20 cellular contexts compared by ENCODE assay signal in the genomic region with DNA sequence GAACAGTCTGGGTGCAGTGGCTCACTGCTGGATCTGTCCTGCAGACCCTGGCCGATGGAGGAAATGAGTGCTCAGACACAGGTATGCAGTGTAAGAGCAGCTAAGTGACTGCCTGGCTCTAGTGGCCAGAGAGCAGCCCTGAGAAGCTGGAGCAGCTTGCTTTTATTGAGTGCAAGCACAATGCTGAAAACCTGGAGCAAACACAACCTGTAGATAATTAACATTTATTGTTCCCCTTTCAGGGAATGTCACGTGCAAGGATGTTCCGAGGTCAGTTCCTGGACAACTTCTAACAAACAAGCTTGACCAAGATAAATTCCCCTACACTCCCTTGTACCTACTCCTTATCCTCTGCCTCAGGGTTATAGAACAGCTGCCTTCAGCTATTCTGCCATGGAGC. TPM values are rescaled to one million over a fixed set of nuclear protein-coding genes. Genes with fewer than 3 reads are reported as not detected.
DNase-seq lines count a peak whose midpoint lies in the region; ATAC-seq and TF ChIP-seq lines count a peak whose summit lies in the region.
"Had no signal": no experiment of that assay in that cellular context is flagged by ENCODE, and none has a peak within 500 bp of the region (broad histone marks: within the 10 kb centered on the region; RNA-seq: fewer than 3 reads in every experiment).

No MANE protein-coding gene starts in this region.

- RAD21 ChIA-PET in HCT116 (lab: Charles Lee; ENCODE audit: low non-redundant PET in 1 of 2, low total read pairs in 2 of 2, uncharacterized antibody in 2 of 2, unreplicated experiment in 2 of 2), result no interaction called here

- no peaks in the 10 kb centered on the region for H3K9me2 ChIP-seq in HCT116 (ENCODE audit: insufficient read depth)

- H3K4me3 ChIP-seq in HCT116 (replicated peaks in 1 of 2; ENCODE audit: low read depth in 1 of 2, low read length in 2 of 2), result no peak overlapping the region
- no peak overlapping the region for H3K4me3 ChIP-seq in Peyer's patch
- H3K4me3 ChIP-seq in fibroblast of mammary gland (ENCODE audit: control insufficient read depth, low read depth, low read length), result no peak overlapping the region
- H3K4me3 ChIP-seq: left ventricle myocardium inferior had no signal

- no peak overlapping the region for H2AFZ ChIP-seq in HCT116 (ENCODE audit: low read depth, low read length, poor library complexity, severe bottlenecking)
- H2AFZ ChIP-seq: parathyroid adenoma had no signal

- intact Hi-C loops in HCT116 (cut with micrococcal nuclease), result loop anchor here (5.0 kb wide), 1 partner anchor 87 kb away; no protein-coding TSS in a partner anchor
- intact Hi-C loops in activated CD4-positive, alpha-beta memory T cell treated with anti-CD3 and anti-CD28 coated beads for 36 hours (cut with micrococcal nuclease), result loop anchor here (5.0 kb wide), 2 partner anchors 78 to 588 kb away; no protein-coding TSS in a partner anchor

- no peak overlapping the region for H3K27ac Mint-ChIP-seq in activated CD4-positive, alpha-beta memory T cell treated with anti-CD3 and anti-CD28 coated beads for 36 hours
- H3K27ac Mint-ChIP-seq: activated CD8-positive, alpha-beta memory T cell treated with anti-CD3 and anti-CD28 coated beads, Interleukin-2, amount 10 ng/mL, durations not matched to agents 7 days and 5 days; activated T-helper 2 cell treated with anti-CD3 and anti-CD28 coated beads, Interferon-gamma antibody, Interleukin-2, Interleukin-4, amounts not matched to agents 10 μg/mL and 5 μg/mL and 100 μg/mL, durations not matched to agents 14 hours and 24 hours and 36 hours had no signal

- ATAC-seq in HCT116, result no peak
- ATAC-seq in GM21786 (IDR thresholded peaks at IDR 0.05; ENCODE audit: unreplicated experiment), result no peak
- ATAC-seq: activated CD8-positive, alpha-beta memory T cell treated with anti-CD3 and anti-CD28 coated beads, Interleukin-2, amount 10 ng/mL, durations not matched to agents 7 days and 5 days had no signal

- no peaks in the 10 kb centered on the region for H3K79me2 ChIP-seq in HCT116 (ENCODE audit: insufficient read depth, low read length)
- H3K79me2 ChIP-seq: parathyroid adenoma had no signal

- H3K27me3 ChIP-seq in HCT116 (ENCODE audit: insufficient read depth, low read length), result no peaks in the 10 kb centered on the region
- H3K27me3 ChIP-seq in Peyer's patch, result no peaks in the 10 kb centered on the region
- H3K27me3 ChIP-seq: BE2C had no signal

- no peak for TF ChIP-seq POLR2A in HCT116 (IDR thresholded peaks at IDR 0.05; ENCODE audit: borderline replicate concordance, extremely low read depth, insufficient read depth, insufficient read length)
- no peak for TF ChIP-seq POLR2A in Peyer's patch (IDR thresholded peaks at IDR 0.05)

- TF ChIP-seq CTCF in HCT116 (IDR thresholded peaks at IDR 0.05 in 2 of 3, conservative IDR thresholded peaks at IDR 0.05 in 1 of 3; ENCODE audit: borderline replicate concordance in 1 of 3, insufficient read depth in 1 of 3, low read depth in 2 of 3, low read length in 2 of 3), result no peak
- peak in 2 of 6 experiments; percentile 9 to 10 for TF ChIP-seq CTCF in Peyer's patch (IDR thresholded peaks at IDR 0.05)
- TF ChIP-seq CTCF in fibroblast of mammary gland (conservative IDR thresholded peaks at IDR 0.05; ENCODE audit: control insufficient read depth, insufficient read depth, low read depth, low read length), result no peak

- peaks cover 27% of the 10 kb centered on the region for H3K4me1 Mint-ChIP-seq in activated CD4-positive, alpha-beta memory T cell treated with anti-CD3 and anti-CD28 coated beads for 36 hours (ENCODE audit: low read depth)

- H3K27me3 Mint-ChIP-seq in activated CD4-positive, alpha-beta memory T cell treated with anti-CD3 and anti-CD28 coated beads for 36 hours, result peaks cover 9% of the 10 kb centered on the region

- DNase-seq in HCT116 (ENCODE audit: low read depth, low spot score) (no peak), Peyer's patch (peak in 1 of 3 donors; percentile 73), fibroblast of mammary gland (ENCODE audit: low read depth) (peak; percentile 13), inferior parietal cortex (ENCODE audit: extremely low spot score) (no peak)
- DNase-seq in stimulated activated CD8-positive, alpha-beta memory T cell treated with anti-CD3 and anti-CD28 coated beads, Interleukin-4, amount 100 ng/mL, for 48 hours, result peak; percentile 21
- no peak for DNase-seq in activated CD4-positive, alpha-beta memory T cell treated with anti-CD3 and anti-CD28 coated beads for 36 hours
- DNase-seq: activated CD4-positive, CD25-positive, alpha-beta regulatory T cell treated with anti-CD3 and anti-CD28 coated beads, Interleukin-2, amount 50 U/mL, for 72 hours; activated CD8-positive, alpha-beta memory T cell treated with anti-CD3 and anti-CD28 coated beads, Interleukin-2, amount 10 ng/mL, durations not matched to agents 7 days and 5 days; DMS79; left ventricle myocardium inferior; NCI-H1436 treated with DMSO at 0.1 percent for 48 hours; NCI-H345; stimulated activated CD4-positive, alpha-beta T cell treated with anti-CD3 and anti-CD28 coated beads, Interleukin-4, amount 100 ng/mL, for 24 hours; T1000 had no signal

- peak overlapping the region; percentile 90 for H3K4me2 ChIP-seq in HCT116 (ENCODE audit: low read length)
- H3K4me2 ChIP-seq: KMS-11 had no signal

- no peaks in the 10 kb centered on the region for H3K36me3 Mint-ChIP-seq in activated CD4-positive, alpha-beta memory T cell treated with anti-CD3 and anti-CD28 coated beads for 36 hours
- H3K36me3 Mint-ChIP-seq: activated CD8-positive, alpha-beta memory T cell treated with anti-CD3 and anti-CD28 coated beads, Interleukin-2, amount 10 ng/mL, durations not matched to agents 7 days and 5 days had no signal

- POLR2A ChIA-PET in HCT116 (lab: Charles Lee), result no interaction called here
- POLR2A ChIA-PET in activated CD4-positive, alpha-beta memory T cell treated with anti-CD3 and anti-CD28 coated beads for 36 hours (lab: Charles Lee), result no interaction called here

- CTCF ChIA-PET in HCT116 (lab: Charles Lee), result no interaction called here
- CTCF ChIA-PET in activated CD4-positive, alpha-beta memory T cell treated with anti-CD3 and anti-CD28 coated beads for 36 hours (lab: Charles Lee), result interaction anchor here (0.7 to 1.5 kb wide), 3 partner anchors 66 to 100 kb away, joined by 3 to 4 read pairs (median 3); no protein-coding TSS in a partner anchor

- TF ChIP-seq RAD21 in HCT116 (IDR thresholded peaks at IDR 0.05; ENCODE audit: low read depth), result no peak

- no TSS peak for BruUV-seq in HCT116 (replicated peaks; lab: Mats Ljungman, UMichigan)

- H3K36me3 ChIP-seq in HCT116 (ENCODE audit: control insufficient read depth in 1 of 2, insufficient read depth in 2 of 2, low read length in 2 of 2) (no peaks in the 10 kb centered on the region), Peyer's patch (peaks cover 0 to 21% (median 0%) of the 10 kb centered on the region in 3 donors)
- H3K36me3 ChIP-seq: left ventricle myocardium inferior had no signal

- H4K20me1 ChIP-seq in HCT116 (ENCODE audit: insufficient read depth), result no peaks in the 10 kb centered on the region

- peaks cover 33 to 50% of the 10 kb centered on the region in 2 experiments for H3K4me1 ChIP-seq in HCT116 (ENCODE audit: control insufficient read depth in 1 of 2, insufficient read depth in 2 of 2, low read length in 2 of 2)
- H3K4me1 ChIP-seq in Peyer's patch, result peaks cover 0 to 38% (median 1%) of the 10 kb centered on the region in 4 donors
- H3K4me1 ChIP-seq: left ventricle myocardium inferior had no signal

- H3K27ac ChIP-seq in HCT116 (ENCODE audit: low read depth, low read length) (0 out of 2 replicates have a peak overlapping the region, but pooled peaks have one; percentile 25), Peyer's patch (peak overlapping the region in 3 of 4 donors; percentile 65 to 88 (median 79))
- H3K27ac ChIP-seq: KMS-11, left ventricle myocardium inferior, parathyroid adenoma had no signal

- 0 out of 2 replicates have a peak overlapping the region, but pooled peaks have one; percentile 56 for H3K9ac ChIP-seq in HCT116 (ENCODE audit: low read length)
- H3K9ac ChIP-seq: KMS-11, parathyroid adenoma had no signal

- H3K9me3 Mint-ChIP-seq in activated CD4-positive, alpha-beta memory T cell treated with anti-CD3 and anti-CD28 coated beads for 36 hours, result no peaks in the 10 kb centered on the region
- H3K9me3 Mint-ChIP-seq: activated T-helper 2 cell treated with anti-CD3 and anti-CD28 coated beads, Interferon-gamma antibody, Interleukin-2, Interleukin-4, amounts not matched to agents 10 μg/mL and 5 μg/mL and 100 μg/mL, durations not matched to agents 14 hours and 24 hours and 36 hours had no signal

- no peak overlapping the region for H3K4me3 Mint-ChIP-seq in activated CD4-positive, alpha-beta memory T cell treated with anti-CD3 and anti-CD28 coated beads for 36 hours
- H3K4me3 Mint-ChIP-seq: activated CD8-positive, alpha-beta memory T cell treated with anti-CD3 and anti-CD28 coated beads, Interleukin-2, amount 10 ng/mL, durations not matched to agents 7 days and 5 days had no signal

- H3K9me3 ChIP-seq in HCT116 (ENCODE audit: control insufficient read depth in 1 of 2, insufficient read depth in 1 of 2, low read depth in 1 of 2, low read length in 2 of 2) (no peaks in the 10 kb centered on the region), Peyer's patch (no peaks in the 10 kb centered on the region)
- H3K9me3 ChIP-seq: BE2C, left ventricle myocardium inferior had no signal

TF ChIP-seq in HCT116, 20 proteins besides CTCF, POLR2A, EP300 and RAD21 (continues in another document):
- TF ChIP-seq YY1 (IDR thresholded peaks at IDR 0.05; ENCODE audit: extremely low read depth, insufficient replicate concordance, low read depth, low read length), result no peak

RNA-seq across cellular contexts. Expression of gene DDC, which starts 31.4 kb away (rescaled TPM):
- total RNA-seq in HCT116 (2021; ENCODE audit: unreplicated experiment) (not detected), Peyer's patch (100 to 1,000 TPM in 3 of 4 donors, 10 to 100 TPM in 1; 56.9 to 314 (median 200) TPM)
- polyA plus RNA-seq in HCT116 (2012), result not detected in 2 replicates
- total RNA-seq in activated CD4-positive, alpha-beta memory T cell treated with anti-CD3 and anti-CD28 coated beads for 36 hours, result not detected
- total RNA-seq: activated CD8-positive, alpha-beta memory T cell treated with anti-CD3 and anti-CD28 coated beads, Interleukin-2, amount 10 ng/mL, durations not matched to agents 7 days and 5 days; activated T-helper 2 cell treated with anti-CD3 and anti-CD28 coated beads, Interferon-gamma antibody, Interleukin-2, Interleukin-4, amounts not matched to agents 10 μg/mL and 5 μg/mL and 100 μg/mL, durations not matched to agents 14 hours and 24 hours and 36 hours; cardiac septum; left ventricle myocardium inferior had no signal

Comparison
In these comparisons a context has a peak if more than half of its experiments do, and no peak if none do; other contexts are left out.
1. DNase-seq: peak in fibroblast of mammary gland (single experiment) and stimulated activated CD8-positive, alpha-beta memory T cell treated with anti-CD3 and anti-CD28 coated beads, Interleukin-4, amount 100 ng/mL, for 48 hours (single experiment); none in HCT116 (single experiment), activated CD4-positive, alpha-beta memory T cell treated with anti-CD3 and anti-CD28 coated beads for 36 hours (single experiment) and inferior parietal cortex (single experiment).
2. RNA of gene DDC, which starts 31.4 kb away (total RNA-seq): 56.9 to 314 TPM in Peyer's patch; not detected in activated CD4-positive, alpha-beta memory T cell treated with anti-CD3 and anti-CD28 coated beads for 36 hours and not detected in HCT116 (single experiment); every median in the first group is over 10 times any median in the second.